23 cellular contexts compared by ENCODE assay signal in the genomic region with DNA sequence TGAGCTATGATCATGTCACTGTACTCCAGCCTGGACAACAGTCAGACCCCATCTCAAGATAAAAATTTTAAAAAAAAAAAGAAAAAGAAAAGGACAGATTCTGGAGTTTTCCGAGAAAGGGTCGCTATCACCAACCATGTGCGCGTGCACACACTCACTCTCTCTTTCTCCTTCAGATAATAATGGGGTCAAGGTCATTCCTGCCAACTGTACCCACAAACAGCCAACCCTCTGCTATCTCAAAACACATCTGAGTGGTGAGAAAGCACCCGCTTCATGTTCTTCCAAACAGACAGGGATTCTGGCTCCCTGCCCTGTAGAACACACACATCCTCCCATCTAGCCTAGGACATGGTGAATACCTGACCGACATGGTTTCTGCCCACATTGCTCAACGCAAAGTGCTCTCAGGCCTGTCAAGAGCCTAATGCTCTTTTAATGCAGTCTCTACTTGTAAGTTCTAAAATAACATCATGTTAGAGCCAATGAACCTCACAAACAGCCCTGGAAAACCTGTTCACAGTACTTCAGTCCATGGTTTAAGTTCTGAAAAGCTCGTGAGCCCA.
DNase-seq lines count a peak whose midpoint lies in the region; ATAC-seq, FAIRE-seq and TF ChIP-seq lines count a peak whose summit lies in the region.
"Had no signal": no experiment of that assay in that cellular context is flagged by ENCODE, and none has a peak within 500 bp of the region (broad histone marks: within the 10 kb centered on the region; RNA-seq: fewer than 3 reads in every experiment).

No MANE protein-coding gene starts in this region.

- H3K4me3 ChIP-seq in DND-41 (ENCODE audit: low read depth in 1 of 2, low read length in 2 of 2): no peak overlapping the region
- no peak overlapping the region for H3K4me3 ChIP-seq in astrocyte (ENCODE audit: insufficient read depth, low read depth, low read length)
- no peak overlapping the region for H3K4me3 ChIP-seq in left ventricle myocardium inferior
- H3K4me3 ChIP-seq: PC-9 had no signal

- H3K27ac ChIP-seq in DND-41 (ENCODE audit: low read length) (peak overlapping the region; percentile 32; the same call in 1 of the 2 replicates), astrocyte (ENCODE audit: low read depth, low read length) (no peak overlapping the region), left ventricle myocardium inferior (replicated peaks) (no peak overlapping the region)
- H3K27ac ChIP-seq: C4-2B, PC-9, RWPE1 had no signal

- intact Hi-C loops in left ventricle myocardium inferior (cut with micrococcal nuclease): no loop called here

- H3K79me2 ChIP-seq in DND-41 (ENCODE audit: insufficient read depth, low read length) (peaks cover 3% of the 10 kb centered on the region; the same call in 1 of the 2 replicates), astrocyte (ENCODE audit: insufficient read depth, low read length) (peaks cover 50% of the 10 kb centered on the region)

- ATAC-seq in DND-41 (ENCODE audit: insufficient read depth, low read depth): no peak
- ATAC-seq in stimulated activated naive B cell treated with anti-CD40 and anti-IgM and Interleukin-4, amounts not matched to agents 10 μg/mL and 1 μg/mL and 100 μg/mL, for 72 hours (replicated peaks): no peak
- no peak for ATAC-seq in HG03108 (IDR thresholded peaks at IDR 0.05; ENCODE audit: unreplicated experiment)

- H3K4me1 ChIP-seq in DND-41 (ENCODE audit: insufficient read depth, low read length): no peaks in the 10 kb centered on the region
- no peaks in the 10 kb centered on the region for H3K4me1 ChIP-seq in astrocyte (ENCODE audit: insufficient read depth, low read length)
- no peaks in the 10 kb centered on the region for H3K4me1 ChIP-seq in left ventricle myocardium inferior

- no peak overlapping the region for H2AFZ ChIP-seq in DND-41 (ENCODE audit: low read depth, low read length)
- no peak overlapping the region for H2AFZ ChIP-seq in astrocyte (ENCODE audit: low read depth, low read length)
- H2AFZ ChIP-seq: PC-9 had no signal

- H3K27ac Mint-ChIP-seq in activated naive CD4-positive, alpha-beta T cell treated with anti-CD3 and anti-CD28 coated beads, Interleukin-2, amount 50 U/mL, for 24 hours: peak overlapping the region; percentile 59
- H3K27ac Mint-ChIP-seq in astrocyte (ENCODE audit: unreplicated experiment): no peak overlapping the region
- H3K27ac Mint-ChIP-seq in stimulated activated naive B cell treated with anti-CD40 and anti-IgM and Interleukin-4, amounts not matched to agents 10 μg/mL and 1 μg/mL and 100 μg/mL, for 72 hours: peak overlapping the region; percentile 31
- H3K27ac Mint-ChIP-seq: HFFc6 had no signal

- no peaks in the 10 kb centered on the region for H3K9me3 ChIP-seq in DND-41 (ENCODE audit: insufficient read depth, low read length, severe bottlenecking)
- no peaks in the 10 kb centered on the region for H3K9me3 ChIP-seq in astrocyte (ENCODE audit: insufficient read depth, low read depth, low read length)
- H3K9me3 ChIP-seq in left ventricle myocardium inferior (replicated peaks): no peaks in the 10 kb centered on the region
- H3K9me3 ChIP-seq: SK-N-SH had no signal

- no peak overlapping the region for H3K4me2 ChIP-seq in DND-41 (ENCODE audit: insufficient read depth, low read length)
- H3K4me2 ChIP-seq in astrocyte (ENCODE audit: low read length): no peak overlapping the region
- H3K4me2 ChIP-seq: PC-9, SK-N-SH had no signal

- H3K9ac ChIP-seq in DND-41 (ENCODE audit: low read depth, low read length) (no peak overlapping the region), astrocyte (ENCODE audit: low read length) (no peak overlapping the region)
- H3K9ac ChIP-seq: SK-N-SH had no signal

- H3K36me3 Mint-ChIP-seq in activated naive CD4-positive, alpha-beta T cell treated with anti-CD3 and anti-CD28 coated beads, Interleukin-2, amount 50 U/mL, for 24 hours: peaks cover 20% of the 10 kb centered on the region
- peaks cover 3% of the 10 kb centered on the region for H3K36me3 Mint-ChIP-seq in astrocyte (ENCODE audit: low read depth, unreplicated experiment)
- H3K36me3 Mint-ChIP-seq in stimulated activated naive B cell treated with anti-CD40 and anti-IgM and Interleukin-4, amounts not matched to agents 10 μg/mL and 1 μg/mL and 100 μg/mL, for 72 hours: peaks cover 9 to 20% of the 10 kb centered on the region in 2 donors

- no peak for TF ChIP-seq CTCF in DND-41 (IDR thresholded peaks at IDR 0.05; ENCODE audit: borderline replicate concordance, extremely low read depth, low read length, poor library complexity, severe bottlenecking)
- TF ChIP-seq CTCF in astrocyte (IDR thresholded peaks at IDR 0.05; ENCODE audit: insufficient read depth, low read depth, low read length): no peak
- TF ChIP-seq CTCF in left ventricle myocardium inferior (IDR thresholded peaks at IDR 0.05; ENCODE audit: borderline replicate concordance): no peak

- H3K36me3 ChIP-seq in DND-41 (ENCODE audit: insufficient read depth, low read length): no peaks in the 10 kb centered on the region
- no peaks in the 10 kb centered on the region for H3K36me3 ChIP-seq in astrocyte (ENCODE audit: insufficient read depth, low read length)
- no peaks in the 10 kb centered on the region for H3K36me3 ChIP-seq in left ventricle myocardium inferior

- no peak for DNase-seq in activated naive CD4-positive, alpha-beta T cell treated with anti-CD3 and anti-CD28 coated beads, Interleukin-2, amount 50 U/mL, for 16 hours
- DNase-seq in DND-41 (no peak), astrocyte (ENCODE audit: low read depth) (no peak), left ventricle myocardium inferior (no peak), RPMI8226 (no peak)
- no peak for DNase-seq in stimulated activated naive B cell treated with anti-CD40 and anti-IgM and Interleukin-4, amounts not matched to agents 10 μg/mL and 1 μg/mL and 100 μg/mL, for 72 hours
- DNase-seq: AML-193, COR-L47, DMS79, H7, HFFc6, NCI-H1092, NCI-H1436, NCI-H187 treated with DMSO at 0.1 percent for 48 hours, NCI-H510A, NCI-H748 treated with DMSO at 0.1 percent for 48 hours, PC-9, SIG-M5, SK-N-SH had no signal

- H3K9me3 Mint-ChIP-seq in activated naive CD4-positive, alpha-beta T cell treated with anti-CD3 and anti-CD28 coated beads, Interleukin-2, amount 50 U/mL, for 24 hours: no peaks in the 10 kb centered on the region
- no peaks in the 10 kb centered on the region for H3K9me3 Mint-ChIP-seq in astrocyte (ENCODE audit: unreplicated experiment)
- peaks cover 3 to 4% of the 10 kb centered on the region in 2 donors for H3K9me3 Mint-ChIP-seq in stimulated activated naive B cell treated with anti-CD40 and anti-IgM and Interleukin-4, amounts not matched to agents 10 μg/mL and 1 μg/mL and 100 μg/mL, for 72 hours
- H3K9me3 Mint-ChIP-seq: HFFc6 had no signal

- H4K20me1 ChIP-seq in DND-41 (ENCODE audit: insufficient read depth, low read length) (peaks cover 3% of the 10 kb centered on the region; the same call in 1 of the 2 replicates), astrocyte (ENCODE audit: insufficient read depth, low read length) (peaks cover 18% of the 10 kb centered on the region)

- H3K4me1 Mint-ChIP-seq in activated naive CD4-positive, alpha-beta T cell treated with anti-CD3 and anti-CD28 coated beads, Interleukin-2, amount 50 U/mL, for 24 hours: peaks cover 69% of the 10 kb centered on the region
- H3K4me1 Mint-ChIP-seq in astrocyte (ENCODE audit: low read depth, unreplicated experiment): peaks cover 12% of the 10 kb centered on the region
- peaks cover 15 to 42% of the 10 kb centered on the region in 2 donors for H3K4me1 Mint-ChIP-seq in stimulated activated naive B cell treated with anti-CD40 and anti-IgM and Interleukin-4, amounts not matched to agents 10 μg/mL and 1 μg/mL and 100 μg/mL, for 72 hours

- H3K27me3 ChIP-seq in DND-41 (ENCODE audit: insufficient read depth, low read length, poor library complexity) (no peaks in the 10 kb centered on the region), astrocyte (ENCODE audit: insufficient read depth, low read length) (no peaks in the 10 kb centered on the region), left ventricle myocardium inferior (ENCODE audit: low read depth) (no peaks in the 10 kb centered on the region)

- H3K27me3 Mint-ChIP-seq in activated naive CD4-positive, alpha-beta T cell treated with anti-CD3 and anti-CD28 coated beads, Interleukin-2, amount 50 U/mL, for 24 hours: no peaks in the 10 kb centered on the region
- no peaks in the 10 kb centered on the region for H3K27me3 Mint-ChIP-seq in astrocyte (ENCODE audit: low read depth, unreplicated experiment)
- H3K27me3 Mint-ChIP-seq in stimulated activated naive B cell treated with anti-CD40 and anti-IgM and Interleukin-4, amounts not matched to agents 10 μg/mL and 1 μg/mL and 100 μg/mL, for 72 hours: no peaks in the 10 kb centered on the region

- peak; percentile 32 for FAIRE-seq in astrocyte (lab: Jason Lieb, UNC)

- H3K4me3 Mint-ChIP-seq in activated naive CD4-positive, alpha-beta T cell treated with anti-CD3 and anti-CD28 coated beads, Interleukin-2, amount 50 U/mL, for 24 hours: no peak overlapping the region
- no peak overlapping the region for H3K4me3 Mint-ChIP-seq in astrocyte (ENCODE audit: unreplicated experiment)
- no peak overlapping the region for H3K4me3 Mint-ChIP-seq in stimulated activated naive B cell treated with anti-CD40 and anti-IgM and Interleukin-4, amounts not matched to agents 10 μg/mL and 1 μg/mL and 100 μg/mL, for 72 hours
- H3K4me3 Mint-ChIP-seq: HFFc6 had no signal
